1 cellular context compared by ENCODE assay signal in the genomic region with DNA sequence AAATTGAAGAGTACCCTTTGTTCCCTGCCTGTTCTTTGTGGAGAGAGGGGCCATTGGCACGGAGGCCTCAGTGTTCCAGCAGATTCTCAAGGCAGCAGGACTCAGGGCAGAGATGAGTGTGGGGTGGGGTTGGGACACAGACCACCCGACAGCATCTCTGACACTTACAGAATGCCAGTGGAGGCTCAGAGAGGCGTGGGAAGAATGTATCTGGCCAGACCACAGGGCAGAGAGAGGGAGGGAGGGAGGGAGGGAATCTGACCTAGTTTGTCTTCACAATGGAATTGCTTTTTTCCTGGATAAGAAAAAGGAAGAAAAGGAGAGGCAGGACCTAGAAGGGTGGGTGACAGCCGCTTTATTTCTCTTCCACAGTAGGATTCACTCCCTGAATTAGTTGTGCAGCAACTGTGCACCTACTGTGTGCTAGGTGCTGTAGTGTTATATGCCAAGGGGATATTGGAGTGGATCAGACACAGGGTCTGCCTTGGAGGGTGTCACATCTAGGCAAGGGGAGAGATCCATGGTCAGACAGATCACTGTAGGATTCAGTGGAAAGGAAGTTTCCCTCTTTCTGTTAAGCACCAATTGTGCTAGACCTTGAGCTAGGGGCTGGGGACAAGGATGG.
TF ChIP-seq lines count a peak whose summit lies in the region.

No MANE protein-coding gene starts in this region.

TF ChIP-seq in HepG2, 621 proteins besides CTCF, POLR2A, EP300 and RAD21:
- TF ChIP-seq SAP130 (CRISPR knock-in tag; IDR thresholded peaks at IDR 0.05; ENCODE audit: low read depth) (no peak), ZKSCAN1 (IDR thresholded peaks at IDR 0.05; ENCODE audit: low read length) (peak; percentile 62; the same call in 1 of the 2 replicates)
TF ChIP-seq in HepG2: peak in this region for 1.
